10 cellular contexts compared by ENCODE assay signal in genomic region chr18:78659748-78660147, GRCh38.
DNase-seq lines count a peak whose midpoint lies in the region; ATAC-seq and TF ChIP-seq lines count a peak whose summit lies in the region.
"Had no signal": no experiment of that assay in that cellular context is flagged by ENCODE, and none has a peak within 500 bp of the region (broad histone marks: within the 10 kb centered on the region; RNA-seq: fewer than 3 reads in every experiment).

No MANE protein-coding gene starts in this region.

- no peak overlapping the region for H3K27ac ChIP-seq in HL-60 (replicated peaks)

- H3K27ac Mint-ChIP-seq in activated T-cell treated with anti-CD3 and anti-CD28 coated beads, Interleukin-2, amount 50 U/mL, for 24 hours = no peak overlapping the region
- no peak overlapping the region for H3K27ac Mint-ChIP-seq in natural killer cell

- H3K27me3 ChIP-seq in HL-60 (ENCODE audit: insufficient read depth, poor library complexity, severe bottlenecking) = no peaks in the 10 kb centered on the region

- no peaks in the 10 kb centered on the region for H3K9me3 Mint-ChIP-seq in activated T-cell treated with anti-CD3 and anti-CD28 coated beads, Interleukin-2, amount 50 U/mL, for 24 hours
- H3K9me3 Mint-ChIP-seq in natural killer cell = no peaks in the 10 kb centered on the region

- H3K27me3 Mint-ChIP-seq in activated T-cell treated with anti-CD3 and anti-CD28 coated beads, Interleukin-2, amount 50 U/mL, for 24 hours = no peaks in the 10 kb centered on the region
- H3K27me3 Mint-ChIP-seq in natural killer cell (ENCODE audit: low read depth in 2 of 2) = peaks cover 9 to 11% of the 10 kb centered on the region in 2 donors

- no peaks in the 10 kb centered on the region for H3K36me3 Mint-ChIP-seq in activated T-cell treated with anti-CD3 and anti-CD28 coated beads, Interleukin-2, amount 50 U/mL, for 24 hours (ENCODE audit: low read depth)
- no peaks in the 10 kb centered on the region for H3K36me3 Mint-ChIP-seq in natural killer cell

- no peaks in the 10 kb centered on the region for H3K4me1 Mint-ChIP-seq in activated T-cell treated with anti-CD3 and anti-CD28 coated beads, Interleukin-2, amount 50 U/mL, for 24 hours (ENCODE audit: low read depth)
- H3K4me1 Mint-ChIP-seq in natural killer cell = peaks cover 0 to 5% of the 10 kb centered on the region in 2 donors

- no peak overlapping the region for H3K4me3 ChIP-seq in HL-60 (replicated peaks; ENCODE audit: insufficient read depth, low read length)

- ATAC-seq in natural killer cell = peak in 1 of 3 donors; percentile 42
- no peak for ATAC-seq in HG03469 (IDR thresholded peaks at IDR 0.05; ENCODE audit: unreplicated experiment)

- H3K4me3 Mint-ChIP-seq in activated T-cell treated with anti-CD3 and anti-CD28 coated beads, Interleukin-2, amount 50 U/mL, for 24 hours = no peak overlapping the region
- H3K4me3 Mint-ChIP-seq in natural killer cell = no peak overlapping the region

- intact Hi-C loops in natural killer cell (cut with micrococcal nuclease) = no loop called here

- TF ChIP-seq CTCF in HL-60 (IDR thresholded peaks at IDR 0.05; ENCODE audit: insufficient read depth, low read length) = peak; percentile 40
- peak; percentile 44 for TF ChIP-seq CTCF in natural killer cell (IDR thresholded peaks at IDR 0.05)

- DNase-seq in Daoy (ENCODE audit: low read depth) = peak; percentile 48
- no peak for DNase-seq in HL-60 (ENCODE audit: low read depth in 1 of 2, low spot score in 1 of 2)
- peak; percentile 51 for DNase-seq in activated T-cell treated with anti-CD3 and anti-CD28 coated beads, Interleukin-2, amount 50 U/mL, for 24 hours
- DNase-seq in natural killer cell = no peak
- DNase-seq in cerebellar nuclear complex (lab: John Stamatoyannopoulos, UW) = no peak
- no peak for DNase-seq in NCI-H226
- DNase-seq in activated gamma-delta T cell treated with Interleukin-2 at 50 U/mL for 16 hours = no peak
- DNase-seq: foreskin melanocyte, NCI-H2227 treated with DMSO at 0.1 percent for 48 hours had no signal

Comparison
In these comparisons a context has a peak if more than half of its experiments do, and no peak if none do; other contexts are left out.
1. DNase-seq: peak in Daoy (single experiment) and activated T-cell treated with anti-CD3 and anti-CD28 coated beads, Interleukin-2, amount 50 U/mL, for 24 hours (single experiment); none in HL-60 (0 of 2), natural killer cell (single experiment), cerebellar nuclear complex (0 of 2), NCI-H226 (single experiment) and activated gamma-delta T cell treated with Interleukin-2 at 50 U/mL for 16 hours (single experiment).